Comparison of ENCODE assay signal across 8 cellular contexts in the genomic region with DNA sequence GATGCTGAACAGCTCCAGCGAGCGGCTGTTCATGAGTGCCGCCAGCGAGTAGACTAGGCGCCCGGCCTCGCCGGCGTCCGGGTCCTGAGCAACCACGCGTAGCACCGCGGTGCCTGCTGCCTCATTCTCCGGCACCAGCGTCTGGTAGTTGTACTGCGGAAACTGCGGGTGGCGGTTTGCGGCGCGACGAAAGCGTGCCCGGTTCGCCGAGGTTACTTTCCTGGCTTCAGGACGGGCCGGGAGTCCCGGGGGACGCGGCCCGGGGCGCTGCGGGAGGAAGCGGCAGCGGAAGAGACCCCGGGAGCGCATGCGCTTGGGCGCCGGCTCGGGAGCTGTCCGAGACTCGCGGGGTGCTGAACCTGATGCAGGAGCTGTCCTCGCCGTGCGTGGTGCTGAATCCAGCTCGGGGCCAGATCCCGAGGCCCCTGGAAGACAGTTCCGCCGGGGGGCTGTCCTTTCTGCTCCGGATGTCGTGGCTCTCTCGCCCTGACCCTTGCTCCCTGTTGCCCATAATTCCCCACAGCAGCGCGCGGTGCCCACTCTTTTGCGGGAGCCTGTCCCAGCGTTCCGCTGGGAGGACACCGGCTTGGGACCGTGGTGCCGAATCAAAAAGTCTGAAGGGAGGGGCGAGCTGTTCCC. TPM values are rescaled to one million over a fixed set of nuclear protein-coding genes. Genes with fewer than 3 reads are reported as not detected.
DNase-seq lines count a peak whose midpoint lies in the region; ATAC-seq and TF ChIP-seq lines count a peak whose summit lies in the region.

No MANE protein-coding gene starts in this region.

- H3K9ac ChIP-seq in trophoblast cell (ENCODE audit: low read length), result no peak overlapping the region

- peaks cover 9% of the 10 kb centered on the region for H3K79me1 ChIP-seq in trophoblast cell (ENCODE audit: low read length)

- H4K91ac ChIP-seq in trophoblast cell (ENCODE audit: low read depth, low read length), result no peak overlapping the region

- H2BK120ac ChIP-seq in trophoblast cell (ENCODE audit: insufficient read depth, low read length, poor library complexity), result no peak overlapping the region

- H3K36me3 ChIP-seq in trophoblast cell (ENCODE audit: control insufficient read depth in 1 of 2, insufficient read depth in 2 of 2, low read length in 2 of 2) (no peaks in the 10 kb centered on the region), upper lobe of left lung (no peaks in the 10 kb centered on the region)

- peak overlapping the region; percentile 27 for H3K4me3 Mint-ChIP-seq in activated naive CD4-positive, alpha-beta T cell treated with anti-CD3 and anti-CD28 coated beads for 36 hours

- no peak for TF ChIP-seq EP300 in upper lobe of left lung (IDR thresholded peaks at IDR 0.05)

- no peak overlapping the region for H3K14ac ChIP-seq in trophoblast cell (ENCODE audit: low read length)

- no peak overlapping the region for H4K8ac ChIP-seq in trophoblast cell (ENCODE audit: low read depth, low read length)

- no peak overlapping the region for H2AFZ ChIP-seq in trophoblast cell (ENCODE audit: insufficient read depth, low read length, poor library complexity)

- no peak overlapping the region for H4K12ac ChIP-seq in trophoblast cell (ENCODE audit: low read depth, low read length)

- no peak overlapping the region for H2BK5ac ChIP-seq in trophoblast cell (ENCODE audit: low read depth, low read length, poor library complexity)

- peak; percentile 56 to 58 for ATAC-seq in upper lobe of left lung (ENCODE audit: low FRiP score in 2 of 2)

- H3K27me3 Mint-ChIP-seq in activated naive CD4-positive, alpha-beta T cell treated with anti-CD3 and anti-CD28 coated beads for 36 hours (ENCODE audit: low read depth), result peaks cover 36% of the 10 kb centered on the region

- no peaks in the 10 kb centered on the region for H3K79me2 ChIP-seq in trophoblast cell (ENCODE audit: control insufficient read depth, insufficient read depth, low read length, poor library complexity)

- H2BK12ac ChIP-seq in trophoblast cell (ENCODE audit: low read length), result no peak overlapping the region

- WGBS in trophoblast cell (ENCODE audit: extremely low coverage, insufficient coverage, insufficient read length), result no CpG with 5 or more reads among the region's 66 CpGs
- WGBS in upper lobe of left lung, 2 donors, result 10% methylated on average over 39 of the region's 66 CpGs; no CpG with 5 or more reads in 1 of the 2 donors

- DNase-seq in GM03348 (ENCODE audit: low spot score) (peak; percentile 91), head of caudate nucleus (peak; percentile 24 to 90 (median 72)), trophoblast cell (peak; percentile 59 to 73), upper lobe of left lung (peak; percentile 66 to 94), NCI-H1930 (lab: John Stamatoyannopoulos, UW) (no peak), SHP77 treated with DMSO at 0.1 percent for 48 hours (lab: John Stamatoyannopoulos, UW) (no peak)
- peak; percentile 77 for DNase-seq in activated naive CD4-positive, alpha-beta T cell treated with anti-CD3 and anti-CD28 coated beads for 36 hours

- TF ChIP-seq CTCF in upper lobe of left lung (IDR thresholded peaks at IDR 0.05), result no peak

- no peak overlapping the region for H2AK5ac ChIP-seq in trophoblast cell (ENCODE audit: low read length)

- CTCF ChIA-PET in activated naive CD4-positive, alpha-beta T cell treated with anti-CD3 and anti-CD28 coated beads for 36 hours (lab: Charles Lee), result no interaction called here

- H3K9me3 Mint-ChIP-seq in activated naive CD4-positive, alpha-beta T cell treated with anti-CD3 and anti-CD28 coated beads for 36 hours, result no peaks in the 10 kb centered on the region

- H3K27ac Mint-ChIP-seq in activated naive CD4-positive, alpha-beta T cell treated with anti-CD3 and anti-CD28 coated beads for 36 hours, result no peak overlapping the region

- intact Hi-C loops in activated naive CD4-positive, alpha-beta T cell treated with anti-CD3 and anti-CD28 coated beads for 36 hours (cut with micrococcal nuclease), result loop anchor here (1.0 to 5.0 kb wide), 3 partner anchors 24 to 214 kb away; partner anchors contain the start of genes ATRIP, IP6K2 and NCKIPSD
- intact Hi-C loops in head of caudate nucleus (cut with DNase I), result no loop called here

- H3K4me1 Mint-ChIP-seq in activated naive CD4-positive, alpha-beta T cell treated with anti-CD3 and anti-CD28 coated beads for 36 hours (ENCODE audit: low read depth), result peaks cover 25% of the 10 kb centered on the region

- TF ChIP-seq POLR2A in upper lobe of left lung (IDR thresholded peaks at IDR 0.05), result no peak

- H3K18ac ChIP-seq in trophoblast cell (ENCODE audit: low read length), result no peak overlapping the region

- H3K9me3 ChIP-seq in trophoblast cell (ENCODE audit: insufficient read depth, low read depth, low read length) (peaks cover 28% of the 10 kb centered on the region), upper lobe of left lung (no peaks in the 10 kb centered on the region)

- H3K4me3 ChIP-seq in trophoblast cell (ENCODE audit: low read depth, low read length), result peak overlapping the region; percentile 59
- H3K4me3 ChIP-seq in upper lobe of left lung, result peak overlapping the region in 3 of 4 donors; percentile 21 to 55 (median 36)

- H3K4me2 ChIP-seq in trophoblast cell (ENCODE audit: low read length), result peak overlapping the region; percentile 98

- no peaks in the 10 kb centered on the region for H3K27me3 ChIP-seq in trophoblast cell (ENCODE audit: insufficient read depth, low read length)
- H3K27me3 ChIP-seq in upper lobe of left lung, result peaks cover 0 to 33% (median 8%) of the 10 kb centered on the region in 4 donors

- no peak overlapping the region for H3K4ac ChIP-seq in trophoblast cell (ENCODE audit: low read depth, low read length)

- H3K36me3 Mint-ChIP-seq in activated naive CD4-positive, alpha-beta T cell treated with anti-CD3 and anti-CD28 coated beads for 36 hours (ENCODE audit: low read depth), result peaks cover 5% of the 10 kb centered on the region

- peaks cover 10 to 16% of the 10 kb centered on the region in 2 experiments for H3K4me1 ChIP-seq in trophoblast cell (ENCODE audit: control insufficient read depth in 1 of 2, insufficient read depth in 2 of 2, low read length in 2 of 2)
- H3K4me1 ChIP-seq in upper lobe of left lung, result peaks cover 20 to 44% (median 34%) of the 10 kb centered on the region in 4 donors

- no peak overlapping the region for H3K27ac ChIP-seq in trophoblast cell (ENCODE audit: low read depth, low read length)
- H3K27ac ChIP-seq in upper lobe of left lung, result no peak overlapping the region

- no peak overlapping the region for H3K23ac ChIP-seq in trophoblast cell (ENCODE audit: low read length)

TF ChIP-seq in PFSK-1, 5 proteins besides CTCF, POLR2A, EP300 and RAD21 (continues in another document):
- no peak for TF ChIP-seq FOXP2 (optimal IDR thresholded peaks at IDR 0.05; ENCODE audit: borderline replicate concordance, extremely low read depth, extremely low read length, insufficient read depth)
- TF ChIP-seq POLR2AphosphoS5 (IDR thresholded peaks at IDR 0.05; ENCODE audit: low read depth, low read length), result no peak
- TF ChIP-seq, protein P1, sequence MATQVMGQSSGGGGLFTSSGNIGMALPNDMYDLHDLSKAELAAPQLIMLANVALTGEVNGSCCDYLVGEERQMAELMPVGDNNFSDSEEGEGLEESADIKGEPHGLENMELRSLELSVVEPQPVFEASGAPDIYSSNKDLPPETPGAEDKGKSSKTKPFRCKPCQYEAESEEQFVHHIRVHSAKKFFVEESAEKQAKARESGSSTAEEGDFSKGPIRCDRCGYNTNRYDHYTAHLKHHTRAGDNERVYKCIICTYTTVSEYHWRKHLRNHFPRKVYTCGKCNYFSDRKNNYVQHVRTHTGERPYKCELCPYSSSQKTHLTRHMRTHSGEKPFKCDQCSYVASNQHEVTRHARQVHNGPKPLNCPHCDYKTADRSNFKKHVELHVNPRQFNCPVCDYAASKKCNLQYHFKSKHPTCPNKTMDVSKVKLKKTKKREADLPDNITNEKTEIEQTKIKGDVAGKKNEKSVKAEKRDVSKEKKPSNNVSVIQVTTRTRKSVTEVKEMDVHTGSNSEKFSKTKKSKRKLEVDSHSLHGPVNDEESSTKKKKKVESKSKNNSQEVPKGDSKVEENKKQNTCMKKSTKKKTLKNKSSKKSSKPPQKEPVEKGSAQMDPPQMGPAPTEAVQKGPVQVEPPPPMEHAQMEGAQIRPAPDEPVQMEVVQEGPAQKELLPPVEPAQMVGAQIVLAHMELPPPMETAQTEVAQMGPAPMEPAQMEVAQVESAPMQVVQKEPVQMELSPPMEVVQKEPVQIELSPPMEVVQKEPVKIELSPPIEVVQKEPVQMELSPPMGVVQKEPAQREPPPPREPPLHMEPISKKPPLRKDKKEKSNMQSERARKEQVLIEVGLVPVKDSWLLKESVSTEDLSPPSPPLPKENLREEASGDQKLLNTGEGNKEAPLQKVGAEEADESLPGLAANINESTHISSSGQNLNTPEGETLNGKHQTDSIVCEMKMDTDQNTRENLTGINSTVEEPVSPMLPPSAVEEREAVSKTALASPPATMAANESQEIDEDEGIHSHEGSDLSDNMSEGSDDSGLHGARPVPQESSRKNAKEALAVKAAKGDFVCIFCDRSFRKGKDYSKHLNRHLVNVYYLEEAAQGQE (IDR thresholded peaks at IDR 0.05; ENCODE audit: insufficient read depth in 1 of 2, low read depth in 2 of 2, low read length in 2 of 2), result peak; percentile 99 to 100
- no peak for TF ChIP-seq TAF1 (IDR thresholded peaks at IDR 0.05; ENCODE audit: borderline replicate concordance, insufficient read depth, low read length)

RNA-seq across cellular contexts. Expression of gene CELSR3, which starts 1.1 kb away (rescaled TPM):
- polyA plus RNA-seq in PFSK-1 (2012; ENCODE audit: insufficient read length, low read depth), result 6.4 TPM
- total RNA-seq in activated naive CD4-positive, alpha-beta T cell treated with anti-CD3 and anti-CD28 coated beads for 36 hours, result 1 to 10 TPM; 4.9 to 5.1 TPM
- 3.5 TPM in 2 replicates for polyA plus RNA-seq in trophoblast cell (2013)
- 10 to 100 TPM in 1 of 6 donors, 1 to 10 TPM in 4, under 1 TPM in 1; 0.76 to 10.5 (median 1.5) TPM for total RNA-seq in upper lobe of left lung

RNA-seq across cellular contexts. Expression of gene NCKIPSD, which starts 24.1 kb away (rescaled TPM):
- polyA plus RNA-seq in PFSK-1 (2012; ENCODE audit: insufficient read length, low read depth), result 22.9 TPM
- total RNA-seq in activated naive CD4-positive, alpha-beta T cell treated with anti-CD3 and anti-CD28 coated beads for 36 hours, result 10 to 100 TPM; 27.3 to 28.7 TPM
- 18.3 and 18.9 TPM in 2 replicates for polyA plus RNA-seq in trophoblast cell (2013)
- total RNA-seq in upper lobe of left lung, result 10 to 100 TPM; 17.8 to 55.5 (median 21.8) TPM

RNA-seq across cellular contexts. Expression of gene SLC26A6, which starts 26.4 kb away (rescaled TPM):
- polyA plus RNA-seq in PFSK-1 (2012; ENCODE audit: insufficient read length, low read depth), result 31.3 TPM
- total RNA-seq in activated naive CD4-positive, alpha-beta T cell treated with anti-CD3 and anti-CD28 coated beads for 36 hours, result 10 to 100 TPM; 24.3 to 24.7 TPM
- polyA plus RNA-seq in trophoblast cell (2013), result 27.3 and 27.9 TPM in 2 replicates
- total RNA-seq in upper lobe of left lung, result 10 to 100 TPM; 10.5 to 66.0 (median 20.4) TPM

RNA-seq across cellular contexts. Expression of gene TMEM89, which starts 40.1 kb away (rescaled TPM):
- polyA plus RNA-seq in PFSK-1 (2012; ENCODE audit: insufficient read length, low read depth), result not detected
- not detected for total RNA-seq in activated naive CD4-positive, alpha-beta T cell treated with anti-CD3 and anti-CD28 coated beads for 36 hours
- polyA plus RNA-seq in trophoblast cell (2013), result not detected in 2 replicates
- total RNA-seq in upper lobe of left lung, result under 1 TPM in 1 of 6 donors, not detected in 5; 0.67 TPM

RNA-seq across cellular contexts. Expression of gene UQCRC1, which starts 52.2 kb away (rescaled TPM):
- 523 TPM for polyA plus RNA-seq in PFSK-1 (2012; ENCODE audit: insufficient read length, low read depth)
- 100 to 1,000 TPM; 211 to 232 TPM for total RNA-seq in activated naive CD4-positive, alpha-beta T cell treated with anti-CD3 and anti-CD28 coated beads for 36 hours
- 164 and 166 TPM in 2 replicates for polyA plus RNA-seq in trophoblast cell (2013)
- 100 to 1,000 TPM; 119 to 239 (median 154) TPM for total RNA-seq in upper lobe of left lung

Comparison
In these comparisons a context has a peak if more than half of its experiments do, and no peak if none do; other contexts are left out.
1. DNase-seq: peak in GM03348 (single experiment), activated naive CD4-positive, alpha-beta T cell treated with anti-CD3 and anti-CD28 coated beads for 36 hours (single experiment), head of caudate nucleus (42 of 42), trophoblast cell (2 of 2) and upper lobe of left lung (2 of 2); none in NCI-H1930 (0 of 2) and SHP77 treated with DMSO at 0.1 percent for 48 hours (single experiment).